In the genomic region with DNA sequence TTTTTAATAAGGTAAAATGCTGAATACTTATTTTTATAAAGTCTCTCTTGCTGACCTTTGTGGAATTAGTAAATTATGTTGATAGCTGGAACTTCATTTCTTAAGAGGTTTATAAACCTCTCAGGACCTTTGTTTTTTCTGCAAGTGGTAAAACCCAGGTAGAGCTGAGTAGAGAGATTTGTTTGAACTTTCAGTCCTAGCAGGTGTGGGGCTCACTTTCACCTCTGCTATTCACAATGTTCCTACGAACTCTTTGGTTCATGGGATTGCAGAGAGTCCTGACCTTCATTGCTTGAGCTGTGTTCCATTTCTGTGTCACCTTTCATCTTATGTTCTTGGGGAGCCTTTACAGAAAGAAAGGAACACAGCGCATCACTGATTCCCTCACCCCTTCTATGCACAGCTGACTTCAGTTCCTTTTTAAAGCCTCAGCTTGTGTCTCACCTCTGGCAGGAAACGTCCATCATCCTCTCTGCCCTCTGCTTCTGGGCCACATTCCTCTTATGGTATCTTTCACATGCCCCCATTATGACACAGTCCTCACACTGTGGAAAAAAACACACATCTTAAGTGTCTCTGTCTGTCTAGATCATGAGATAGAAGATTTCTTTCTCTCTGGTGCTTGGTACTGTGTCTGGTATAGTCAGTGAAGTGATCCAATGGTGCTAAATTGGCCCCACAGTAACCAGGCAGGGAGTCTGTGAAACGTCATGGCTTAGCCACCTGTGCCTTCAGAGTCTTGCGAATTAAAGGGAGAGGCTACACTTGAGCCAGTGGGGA, we compare ENCODE assay signal across 9 cellular contexts.
A peak's percentile ranks its signal among the peaks of the same experiment; 100 is the strongest.
DNase-seq lines count a peak whose midpoint lies in the region; ATAC-seq lines count a peak whose summit lies in the region.
"Had no signal": no experiment of that assay in that cellular context is flagged by ENCODE, and none has a peak within 500 bp of the region (broad histone marks: within the 10 kb centered on the region; RNA-seq: fewer than 3 reads in every experiment).

No MANE protein-coding gene starts in this region.

- peak overlapping the region; percentile 57 for H3K4me3 Mint-ChIP-seq in stimulated activated effector memory CD8-positive, alpha-beta T cell treated with anti-CD3 and anti-CD28 coated beads, Interleukin-12 subunit alpha, Interleukin-12 subunit beta, amount 100 ng/mL, for 72 hours

- H3K9me3 Mint-ChIP-seq in stimulated activated effector memory CD8-positive, alpha-beta T cell treated with anti-CD3 and anti-CD28 coated beads, Interleukin-12 subunit alpha, Interleukin-12 subunit beta, amount 100 ng/mL, for 72 hours: peaks cover 6% of the 10 kb centered on the region

- ATAC-seq in HG03060 (IDR thresholded peaks at IDR 0.05; ENCODE audit: low read depth, unreplicated experiment): peak; percentile 74
- peak; percentile 98 for ATAC-seq in stimulated activated effector memory CD8-positive, alpha-beta T cell treated with anti-CD3 and anti-CD28 coated beads, Interleukin-12 subunit alpha, Interleukin-12 subunit beta, amount 100 ng/mL, for 72 hours

- no peaks in the 10 kb centered on the region for H3K36me3 Mint-ChIP-seq in stimulated activated effector memory CD8-positive, alpha-beta T cell treated with anti-CD3 and anti-CD28 coated beads, Interleukin-12 subunit alpha, Interleukin-12 subunit beta, amount 100 ng/mL, for 72 hours

- DNase-seq in activated CD8-positive, alpha-beta memory T cell treated with anti-CD3 and anti-CD28 coated beads for 24 hours: peak; percentile 59
- DNase-seq in activated CD8-positive, alpha-beta memory T cell treated with anti-CD3 and anti-CD28 coated beads, Interleukin-2, amount 50 U/mL, for 48 hours: no peak
- peak; percentile 13 for DNase-seq in activated CD4-positive, alpha-beta T cell treated with anti-CD3 and anti-CD28 coated beads for 48 hours
- DNase-seq in stimulated activated effector memory CD8-positive, alpha-beta T cell treated with anti-CD3 and anti-CD28 coated beads, Interleukin-12 subunit alpha, Interleukin-12 subunit beta, amount 100 ng/mL, for 72 hours (ENCODE audit: low spot score in 2 of 2): no peak
- DNase-seq in caudate nucleus (lab: John Stamatoyannopoulos, UW) (no peak), T-helper 9 cell (no peak), NCI-H2081 (lab: John Stamatoyannopoulos, UW) (no peak)

- H3K27ac ChIP-seq in caudate nucleus (ENCODE audit: low read depth, low read length): no peak overlapping the region
- H3K27ac ChIP-seq: neutrophil had no signal

- peaks cover 23% of the 10 kb centered on the region for H3K4me1 Mint-ChIP-seq in stimulated activated effector memory CD8-positive, alpha-beta T cell treated with anti-CD3 and anti-CD28 coated beads, Interleukin-12 subunit alpha, Interleukin-12 subunit beta, amount 100 ng/mL, for 72 hours

- H3K27ac Mint-ChIP-seq in stimulated activated effector memory CD8-positive, alpha-beta T cell treated with anti-CD3 and anti-CD28 coated beads, Interleukin-12 subunit alpha, Interleukin-12 subunit beta, amount 100 ng/mL, for 72 hours: peak overlapping the region; percentile 93

Comparison
In these comparisons a context has a peak if more than half of its experiments do, and no peak if none do; other contexts are left out.
1. DNase-seq: peak in activated CD8-positive, alpha-beta memory T cell treated with anti-CD3 and anti-CD28 coated beads for 24 hours (single experiment) and activated CD4-positive, alpha-beta T cell treated with anti-CD3 and anti-CD28 coated beads for 48 hours (single experiment); none in activated CD8-positive, alpha-beta memory T cell treated with anti-CD3 and anti-CD28 coated beads, Interleukin-2, amount 50 U/mL, for 48 hours (single experiment), stimulated activated effector memory CD8-positive, alpha-beta T cell treated with anti-CD3 and anti-CD28 coated beads, Interleukin-12 subunit alpha, Interleukin-12 subunit beta, amount 100 ng/mL, for 72 hours (0 of 2), caudate nucleus (0 of 61), T-helper 9 cell (single experiment) and NCI-H2081 (0 of 2).